In genomic region chr1:161840363-161840762, GRCh38 we compare ENCODE assay signal across 16 cellular contexts.
"Had no signal": no experiment of that assay in that cellular context is flagged by ENCODE, and none has a peak within 500 bp of the region (broad histone marks: within the 10 kb centered on the region; RNA-seq: fewer than 3 reads in every experiment).

No MANE protein-coding gene starts in this region.

- H3K27me3 Mint-ChIP-seq: activated CD8-positive, alpha-beta T cell treated with anti-CD3 and anti-CD28 coated beads for 36 hours; natural killer cell treated with Interleukin-12 subunit alpha and Interleukin-12 subunit beta and Interleukin-15 and Interleukin-18, amount 100 ng/mL, for 72 hours; T-cell had no signal

- H3K4me2 ChIP-seq: smooth muscle cell had no signal

- H3K4me3 ChIP-seq: lung, right atrium auricular region, smooth muscle cell had no signal

- H3K27ac ChIP-seq: right atrium auricular region had no signal

- H3K9me3 Mint-ChIP-seq: activated CD8-positive, alpha-beta T cell treated with anti-CD3 and anti-CD28 coated beads for 36 hours; activated T-helper 1 cell treated with anti-CD3 and anti-CD28 coated beads, Interleukin-12 subunit alpha, Interleukin-12 subunit beta, Interleukin-2, Interleukin-4 antibody, amounts not matched to agents 30 ng/mL and 10 ng/mL and 1 ng/mL, durations not matched to agents 14 hours and 24 hours and 36 hours; immature natural killer cell; natural killer cell treated with Interleukin-12 subunit alpha and Interleukin-12 subunit beta and Interleukin-15 and Interleukin-18, amount 100 ng/mL, for 72 hours; T-cell had no signal

- H3K9me3 ChIP-seq: right atrium auricular region had no signal

- H3K4me1 Mint-ChIP-seq: immature natural killer cell had no signal

- H3K27me3 ChIP-seq: right atrium auricular region had no signal

- ATAC-seq: activated CD8-positive, alpha-beta T cell treated with anti-CD3 and anti-CD28 coated beads for 36 hours; left colon; natural killer cell treated with Interleukin-12 subunit alpha and Interleukin-12 subunit beta and Interleukin-15 and Interleukin-18, amount 100 ng/mL, for 72 hours; T-cell had no signal

- H3K27ac Mint-ChIP-seq: activated CD8-positive, alpha-beta T cell treated with anti-CD3 and anti-CD28 coated beads for 36 hours; activated T-helper 1 cell treated with anti-CD3 and anti-CD28 coated beads, Interleukin-12 subunit alpha, Interleukin-12 subunit beta, Interleukin-2, Interleukin-4 antibody, amounts not matched to agents 30 ng/mL and 10 ng/mL and 1 ng/mL, durations not matched to agents 14 hours and 24 hours and 36 hours; immature natural killer cell; natural killer cell treated with Interleukin-12 subunit alpha and Interleukin-12 subunit beta and Interleukin-15 and Interleukin-18, amount 100 ng/mL, for 72 hours; T-cell had no signal

- DNase-seq: activated CD4-positive, alpha-beta T cell treated with anti-CD3 and anti-CD28 coated beads for 4 hours; activated CD8-positive, alpha-beta memory T cell treated with anti-CD3 and anti-CD28 coated beads, Interleukin-2, amount 50 U/mL, for 4 hours; activated CD8-positive, alpha-beta T cell treated with anti-CD3 and anti-CD28 coated beads for 36 hours; activated naive CD4-positive, alpha-beta T cell; effector memory CD4-positive, alpha-beta T cell; glutamatergic neuron; immature natural killer cell; left colon; nucleus accumbens; T-cell; trophoblast cell had no signal

- H3K4me3 Mint-ChIP-seq: activated CD8-positive, alpha-beta T cell treated with anti-CD3 and anti-CD28 coated beads for 36 hours; activated T-helper 1 cell treated with anti-CD3 and anti-CD28 coated beads, Interleukin-12 subunit alpha, Interleukin-12 subunit beta, Interleukin-2, Interleukin-4 antibody, amounts not matched to agents 30 ng/mL and 10 ng/mL and 1 ng/mL, durations not matched to agents 14 hours and 24 hours and 36 hours; immature natural killer cell; natural killer cell treated with Interleukin-12 subunit alpha and Interleukin-12 subunit beta and Interleukin-15 and Interleukin-18, amount 100 ng/mL, for 72 hours; T-cell had no signal
